ENCODE assay signal across 8 cellular contexts in genomic region chr9:35035851-35036701, GRCh38. TPM values are rescaled to one million over a fixed set of nuclear protein-coding genes. Genes with fewer than 3 reads are reported as not detected.
DNase-seq lines count a peak whose midpoint lies in the region; ATAC-seq and TF ChIP-seq lines count a peak whose summit lies in the region.

No MANE protein-coding gene starts in this region.

- CTCF ChIA-PET in AG04450 (lab: Charles Lee): interaction anchor here (1.0 to 2.5 kb wide), 2 partner anchors 16 to 137 kb away, joined by 13 to 15 read pairs; no protein-coding TSS in a partner anchor

- no peaks in the 10 kb centered on the region for H3K27me3 Mint-ChIP-seq in effector memory CD8-positive, alpha-beta T cell

- no peaks in the 10 kb centered on the region for H3K27me3 ChIP-seq in AG04450 (ENCODE audit: control insufficient read depth, insufficient read depth, low read length)

- no peak for TF ChIP-seq CTCF in AG04450 (IDR thresholded peaks at IDR 0.05; ENCODE audit: low read depth, low read length)

- H3K9me3 ChIP-seq in AG04450 (ENCODE audit: control insufficient read depth, insufficient read depth, low read length): no peaks in the 10 kb centered on the region; the same call in 1 of the 2 replicates

- POLR2A ChIA-PET in AG04450 (lab: Yijun Ruan, JAX): interaction anchor here (0.7 to 0.8 kb wide), 3 partner anchors 37 to 214 kb away, joined by 3 to 8 read pairs (median 3); partner anchors contain the start of genes DNAJB5 and VCP

- H3K27ac Mint-ChIP-seq in effector memory CD8-positive, alpha-beta T cell: peak overlapping the region in 1 of 2 donors; percentile 39

- no peak overlapping the region for H3K27ac ChIP-seq in AG04450 (ENCODE audit: low read depth, low read length)

- no peaks in the 10 kb centered on the region for H3K9me3 Mint-ChIP-seq in effector memory CD8-positive, alpha-beta T cell

- peaks cover 5 to 9% of the 10 kb centered on the region in 2 donors for H3K4me1 Mint-ChIP-seq in effector memory CD8-positive, alpha-beta T cell (ENCODE audit: low read depth in 2 of 2)

- DNase-seq in AG04450 (ENCODE audit: low read depth, low spot score) (no peak), T-helper 2 cell (peak in 4 of 5 experiments; percentile 14 to 79 (median 21)), posterior vena cava (ENCODE audit: low spot score) (peak; percentile 83), HPDE6-E6E7 (ENCODE audit: extremely low spot score) (no peak), NCI-H1092 treated with DMSO at 0.1 percent for 48 hours (lab: John Stamatoyannopoulos, UW) (no peak), NCI-H748 treated with DMSO at 0.1 percent for 48 hours (lab: John Stamatoyannopoulos, UW) (no peak)
- peak in 1 of 3 experiments; percentile 13 for DNase-seq in effector memory CD8-positive, alpha-beta T cell

- peak; percentile 75 for ATAC-seq in effector memory CD8-positive, alpha-beta T cell (replicated peaks)
- no peak for ATAC-seq in GM21360 (IDR thresholded peaks at IDR 0.05; ENCODE audit: unreplicated experiment)

- peak overlapping the region; percentile 37 for H3K4me3 ChIP-seq in AG04450 (ENCODE audit: low read depth, low read length)

- intact Hi-C loops in posterior vena cava (cut with DNase I): no loop called here

- H3K36me3 Mint-ChIP-seq in effector memory CD8-positive, alpha-beta T cell (ENCODE audit: insufficient read depth): peaks cover 9% of the 10 kb centered on the region

- H3K4me3 Mint-ChIP-seq in effector memory CD8-positive, alpha-beta T cell: peak overlapping the region; percentile 54 to 70

RNA-seq across cellular contexts. Expression of gene VCP, which starts 36.3 kb away (rescaled TPM):
- polyA plus RNA-seq in AG04450 (2011; rRNA removed): 386 and 411 TPM in 2 replicates
- 515 and 594 TPM in 2 replicates for polyA minus RNA-seq in AG04450 (2011; rRNA and poly(A)+ RNA removed)
- 100 to 1,000 TPM; 138 to 179 TPM for total RNA-seq in posterior vena cava

RNA-seq across cellular contexts. Expression of gene FANCG, which starts 43.7 kb away (rescaled TPM):
- 8.5 and 9.1 TPM in 2 replicates for polyA plus RNA-seq in AG04450 (2011; rRNA removed)
- 9.5 and 11.5 TPM in 2 replicates for polyA minus RNA-seq in AG04450 (2011; rRNA and poly(A)+ RNA removed)
- 1 to 10 TPM; 8.0 to 8.9 TPM for total RNA-seq in posterior vena cava

RNA-seq across cellular contexts. Expression of gene DNAJB5, which starts 46.5 kb away (rescaled TPM):
- polyA plus RNA-seq in AG04450 (2011; rRNA removed): 5.1 and 9.5 TPM in 2 replicates
- 5.2 and 6.5 TPM in 2 replicates for polyA minus RNA-seq in AG04450 (2011; rRNA and poly(A)+ RNA removed)
- total RNA-seq in posterior vena cava: 10 to 100 TPM; 68.7 to 82.2 TPM

Comparison
In these comparisons a context has a peak if more than half of its experiments do, and no peak if none do; other contexts are left out.
1. DNase-seq: peak in T-helper 2 cell (4 of 5) and posterior vena cava (single experiment); none in AG04450 (single experiment), HPDE6-E6E7 (single experiment), NCI-H1092 treated with DMSO at 0.1 percent for 48 hours (single experiment) and NCI-H748 treated with DMSO at 0.1 percent for 48 hours (single experiment).